13 cellular contexts compared by ENCODE assay signal in genomic region chr11:58503361-58503856, GRCh38. TPM values are rescaled to one million over a fixed set of nuclear protein-coding genes. Genes with fewer than 3 reads are reported as not detected.
A peak's percentile ranks its signal among the peaks of the same experiment; 100 is the strongest.
DNase-seq lines count a peak whose midpoint lies in the region; ATAC-seq and TF ChIP-seq lines count a peak whose summit lies in the region.
"Had no signal": no experiment of that assay in that cellular context is flagged by ENCODE, and none has a peak within 500 bp of the region (broad histone marks: within the 10 kb centered on the region; RNA-seq: fewer than 3 reads in every experiment).

No MANE protein-coding gene starts in this region.

- H3K36me3 Mint-ChIP-seq in stimulated activated naive CD8-positive, alpha-beta T cell treated with anti-CD3 and anti-CD28 coated beads, Interleukin-15, Interleukin-2, amounts not matched to agents 100 ng/mL and 50 ng/mL, for 24 hours (ENCODE audit: low read depth): peaks cover 20% of the 10 kb centered on the region
- H3K36me3 Mint-ChIP-seq in chondrocyte (ENCODE audit: low read depth): no peaks in the 10 kb centered on the region

- no peak for TF ChIP-seq CTCF in chondrocyte (IDR thresholded peaks at IDR 0.05)

- H3K27ac Mint-ChIP-seq in stimulated activated naive CD8-positive, alpha-beta T cell treated with anti-CD3 and anti-CD28 coated beads, Interleukin-15, Interleukin-2, amounts not matched to agents 100 ng/mL and 50 ng/mL, for 24 hours: no peak overlapping the region
- no peak overlapping the region for H3K27ac Mint-ChIP-seq in stimulated activated naive CD8-positive, alpha-beta T cell treated with anti-CD3 and anti-CD28 coated beads, Interleukin-15, amount 100 ng/mL, for 72 hours
- H3K27ac Mint-ChIP-seq in chondrocyte (ENCODE audit: unreplicated experiment): no peak overlapping the region

- no peaks in the 10 kb centered on the region for H3K9me3 Mint-ChIP-seq in stimulated activated naive CD8-positive, alpha-beta T cell treated with anti-CD3 and anti-CD28 coated beads, Interleukin-15, Interleukin-2, amounts not matched to agents 100 ng/mL and 50 ng/mL, for 24 hours
- no peaks in the 10 kb centered on the region for H3K9me3 Mint-ChIP-seq in stimulated activated naive CD8-positive, alpha-beta T cell treated with anti-CD3 and anti-CD28 coated beads, Interleukin-15, amount 100 ng/mL, for 72 hours
- H3K9me3 Mint-ChIP-seq in chondrocyte (ENCODE audit: low read depth): no peaks in the 10 kb centered on the region

- DNase-seq in stimulated activated naive CD8-positive, alpha-beta T cell treated with anti-CD3 and anti-CD28 coated beads, Interleukin-15, amount 100 ng/mL, for 72 hours: no peak
- no peak for DNase-seq in activated naive CD4-positive, alpha-beta T cell treated with anti-CD3 and anti-CD28 coated beads, Interleukin-2, amount 50 U/mL, for 16 hours
- DNase-seq in DMS153 (lab: John Stamatoyannopoulos, UW) (no peak), NCI-H510A (lab: John Stamatoyannopoulos, UW) (no peak), chondrocyte (ENCODE audit: low spot score) (no peak)
- DNase-seq: NCI-H2029, transverse colon had no signal

- peak overlapping the region; percentile 3 for H3K4me3 Mint-ChIP-seq in stimulated activated naive CD8-positive, alpha-beta T cell treated with anti-CD3 and anti-CD28 coated beads, Interleukin-15, Interleukin-2, amounts not matched to agents 100 ng/mL and 50 ng/mL, for 24 hours
- H3K4me3 Mint-ChIP-seq in stimulated activated naive CD8-positive, alpha-beta T cell treated with anti-CD3 and anti-CD28 coated beads, Interleukin-15, amount 100 ng/mL, for 72 hours: no peak overlapping the region
- no peak overlapping the region for H3K4me3 Mint-ChIP-seq in chondrocyte (ENCODE audit: unreplicated experiment)

- ATAC-seq in stimulated activated naive CD8-positive, alpha-beta T cell treated with anti-CD3 and anti-CD28 coated beads, Interleukin-15, amount 100 ng/mL, for 72 hours: no peak
- ATAC-seq in HG02623 (IDR thresholded peaks at IDR 0.05; ENCODE audit: unreplicated experiment) (peak; percentile 92), HG03442 (IDR thresholded peaks at IDR 0.05; ENCODE audit: unreplicated experiment) (peak; percentile 94)
- ATAC-seq: A549 had no signal

- no peaks in the 10 kb centered on the region for H3K27me3 Mint-ChIP-seq in stimulated activated naive CD8-positive, alpha-beta T cell treated with anti-CD3 and anti-CD28 coated beads, Interleukin-15, Interleukin-2, amounts not matched to agents 100 ng/mL and 50 ng/mL, for 24 hours
- H3K27me3 Mint-ChIP-seq in stimulated activated naive CD8-positive, alpha-beta T cell treated with anti-CD3 and anti-CD28 coated beads, Interleukin-15, amount 100 ng/mL, for 72 hours: no peaks in the 10 kb centered on the region
- H3K27me3 Mint-ChIP-seq in chondrocyte (ENCODE audit: low read depth): peaks cover 29% of the 10 kb centered on the region

- H3K4me1 Mint-ChIP-seq in stimulated activated naive CD8-positive, alpha-beta T cell treated with anti-CD3 and anti-CD28 coated beads, Interleukin-15, Interleukin-2, amounts not matched to agents 100 ng/mL and 50 ng/mL, for 24 hours (ENCODE audit: low read depth): peaks cover 39% of the 10 kb centered on the region
- H3K4me1 Mint-ChIP-seq in stimulated activated naive CD8-positive, alpha-beta T cell treated with anti-CD3 and anti-CD28 coated beads, Interleukin-15, amount 100 ng/mL, for 72 hours: peaks cover 26% of the 10 kb centered on the region
- no peaks in the 10 kb centered on the region for H3K4me1 Mint-ChIP-seq in chondrocyte (ENCODE audit: low read depth)

RNA-seq across cellular contexts. Expression of gene OR5B21, which starts 4.5 kb away (rescaled TPM):
- not detected in 3 replicates for total RNA-seq in chondrocyte
- total RNA-seq: Daoy, liver, transverse colon had no signal
